In the genomic region with DNA sequence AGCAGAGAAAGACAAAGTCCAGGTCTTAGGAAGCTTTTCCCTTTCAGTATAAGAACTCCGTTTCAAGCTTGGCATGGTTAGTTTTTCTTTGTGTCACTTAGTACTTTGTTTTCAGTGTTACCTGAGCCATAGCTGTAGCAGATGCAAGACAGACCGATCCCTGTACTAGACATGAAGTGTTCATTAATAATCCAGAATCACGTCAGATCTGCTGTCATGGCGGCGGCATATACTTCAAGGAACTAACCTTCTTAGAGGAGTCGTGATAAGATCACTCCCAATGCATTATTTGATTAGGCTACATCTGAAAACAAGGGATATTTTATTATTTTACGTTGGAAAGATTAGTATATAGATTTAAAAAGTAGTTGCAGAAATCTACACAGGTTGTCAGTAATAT, we compare ENCODE assay signal across 24 cellular contexts.
"Had no signal": no experiment of that assay in that cellular context is flagged by ENCODE, and none has a peak within 500 bp of the region (broad histone marks: within the 10 kb centered on the region; RNA-seq: fewer than 3 reads in every experiment).

No MANE protein-coding gene starts in this region.

- H3K27me3 ChIP-seq: neural progenitor cell, ovary, spleen, suprapubic skin, testis, tibial artery, transverse colon, upper lobe of right lung, uterus had no signal

- H3K9me3 ChIP-seq: ovary, psoas muscle, spleen, suprapubic skin, testis, tibial artery, transverse colon, upper lobe of right lung, uterus had no signal

- DNase-seq: natural killer cell; occipital lobe; ovary; psoas muscle; right cardiac atrium; spleen; stimulated activated CD4-positive, alpha-beta T cell treated with anti-CD3 and anti-CD28 coated beads, Interleukin-12 subunit alpha, Interleukin-12 subunit beta, amount 100 ng/mL, for 4 hours; stimulated activated CD4-positive, alpha-beta T cell treated with anti-CD3 and anti-CD28 coated beads, Interleukin-1b, Interleukin-23, amount 100 ng/mL, for 48 hours; stimulated activated CD4-positive, alpha-beta T cell treated with anti-CD3 and anti-CD28 coated beads, Interleukin-4, amount 100 ng/mL, for 1 hour; stimulated activated CD4-positive, alpha-beta T cell treated with anti-CD3 and anti-CD28 coated beads, Interleukin-4, amount 100 ng/mL, for 4 hours; stimulated activated CD8-positive, alpha-beta memory T cell treated with anti-CD3 and anti-CD28 coated beads, Interleukin-4, amount 100 ng/mL, for 48 hours; stimulated activated naive CD8-positive, alpha-beta T cell treated with anti-CD3 and anti-CD28 coated beads, Interleukin-15, amount 100 ng/mL, for 72 hours; stimulated activated naive CD8-positive, alpha-beta T cell treated with anti-CD3 and anti-CD28 coated beads, Interleukin-15, Interleukin-2, amounts not matched to agents 100 U/mL and 50 U/mL, for 24 hours; substantia nigra; testis; tibial artery; transverse colon; upper lobe of right lung; uterus had no signal

- H3K27ac ChIP-seq: neural progenitor cell, ovary, parathyroid adenoma, psoas muscle, skin epidermis, spleen, suprapubic skin, testis, tibial artery, transverse colon, upper lobe of right lung, uterus had no signal

- H3K36me3 ChIP-seq: ovary, uterus had no signal

- H3K4me3 ChIP-seq: neural progenitor cell, ovary, psoas muscle, skin epidermis, smooth muscle cell, spleen, suprapubic skin, testis, tibial artery, transverse colon, upper lobe of right lung, uterus had no signal

- H3K4me1 ChIP-seq: neural progenitor cell, parathyroid adenoma, suprapubic skin, tibial artery, upper lobe of right lung, uterus had no signal
